9 cellular contexts compared by ENCODE assay signal in genomic region chr17:19369846-19370492, GRCh38. TPM values are rescaled to one million over a fixed set of nuclear protein-coding genes. Genes with fewer than 3 reads are reported as not detected.
A peak's percentile ranks its signal among the peaks of the same experiment; 100 is the strongest.
DNase-seq lines count a peak whose midpoint lies in the region; ATAC-seq and TF ChIP-seq lines count a peak whose summit lies in the region.
"Had no signal": no experiment of that assay in that cellular context is flagged by ENCODE, and none has a peak within 500 bp of the region (broad histone marks: within the 10 kb centered on the region; RNA-seq: fewer than 3 reads in every experiment).

No MANE protein-coding gene starts in this region.

- H3K36me3 ChIP-seq in heart left ventricle = no peaks in the 10 kb centered on the region
- no peaks in the 10 kb centered on the region for H3K36me3 ChIP-seq in upper lobe of right lung

- peaks cover 0 to 50% (median 16%) of the 10 kb centered on the region in 12 donors for H3K4me1 ChIP-seq in heart left ventricle
- H3K4me1 ChIP-seq in upper lobe of right lung = peaks cover 17% of the 10 kb centered on the region

- H3K9me3 ChIP-seq in heart left ventricle (no peaks in the 10 kb centered on the region), upper lobe of right lung (no peaks in the 10 kb centered on the region)

- no peak for TF ChIP-seq POLR2A in heart left ventricle (IDR thresholded peaks at IDR 0.05)

- ATAC-seq in heart left ventricle = peak; percentile 46 to 82 (median 67)
- ATAC-seq in upper lobe of right lung = peak; percentile 59
- no peak for ATAC-seq in HG02884 (IDR thresholded peaks at IDR 0.05; ENCODE audit: unreplicated experiment)

- no peak for DNase-seq in activated naive CD8-positive, alpha-beta T cell treated with anti-CD3 and anti-CD28 coated beads for 36 hours
- peak in 2 of 5 donors; percentile 55 to 66 for DNase-seq in heart left ventricle
- no peak for DNase-seq in upper lobe of right lung
- DNase-seq in NCI-H2107 treated with DMSO at 0.1 percent for 48 hours (lab: John Stamatoyannopoulos, UW; ENCODE audit: unreplicated experiment) = no peak
- DNase-seq: NCI-H2107, nucleus accumbens had no signal

- H3K27me3 Mint-ChIP-seq in activated naive CD8-positive, alpha-beta T cell = no peaks in the 10 kb centered on the region
- H3K27me3 Mint-ChIP-seq in activated naive CD8-positive, alpha-beta T cell treated with anti-CD3 and anti-CD28 coated beads for 36 hours = no peaks in the 10 kb centered on the region

- peaks cover 25% of the 10 kb centered on the region for H3K4me1 Mint-ChIP-seq in activated naive CD8-positive, alpha-beta T cell (ENCODE audit: low read depth)
- peaks cover 18% of the 10 kb centered on the region for H3K4me1 Mint-ChIP-seq in activated naive CD8-positive, alpha-beta T cell treated with anti-CD3 and anti-CD28 coated beads for 36 hours

- intact Hi-C loops in heart left ventricle (cut with DNase I) (loop anchor here in 6 of 10 donors (5.0 to 10.0 kb wide), 4 partner anchors 42 to 395 kb away; partner anchors contain the start of genes ALDH3A2 (in 3 of the 6) and RNF112 (in 1 of the 6)), upper lobe of right lung (cut with DNase I) (loop anchor here (5.0 kb wide), 1 partner anchor 77 kb away; no protein-coding TSS in a partner anchor)

- H3K27me3 ChIP-seq in heart left ventricle (peaks cover 0 to 2% (median 0%) of the 10 kb centered on the region in 9 donors), upper lobe of right lung (no peaks in the 10 kb centered on the region)

- peak overlapping the region; percentile 61 for H3K4me3 Mint-ChIP-seq in activated naive CD8-positive, alpha-beta T cell
- no peak overlapping the region for H3K4me3 Mint-ChIP-seq in activated naive CD8-positive, alpha-beta T cell treated with anti-CD3 and anti-CD28 coated beads for 36 hours

- no peaks in the 10 kb centered on the region for H3K36me3 Mint-ChIP-seq in activated naive CD8-positive, alpha-beta T cell
- H3K36me3 Mint-ChIP-seq in activated naive CD8-positive, alpha-beta T cell treated with anti-CD3 and anti-CD28 coated beads for 36 hours = no peaks in the 10 kb centered on the region

- H3K9me3 Mint-ChIP-seq in activated naive CD8-positive, alpha-beta T cell (ENCODE audit: low read depth) = no peaks in the 10 kb centered on the region
- no peaks in the 10 kb centered on the region for H3K9me3 Mint-ChIP-seq in activated naive CD8-positive, alpha-beta T cell treated with anti-CD3 and anti-CD28 coated beads for 36 hours

- H3K27ac Mint-ChIP-seq in activated naive CD8-positive, alpha-beta T cell = peak overlapping the region; percentile 67
- no peak overlapping the region for H3K27ac Mint-ChIP-seq in activated naive CD8-positive, alpha-beta T cell treated with anti-CD3 and anti-CD28 coated beads for 36 hours

- H3K4me3 ChIP-seq in heart left ventricle (no peak overlapping the region), upper lobe of right lung (no peak overlapping the region)

- TF ChIP-seq CTCF in heart left ventricle (IDR thresholded peaks at IDR 0.05) (no peak), upper lobe of right lung (IDR thresholded peaks at IDR 0.05) (no peak)

- H3K27ac ChIP-seq in heart left ventricle (peak overlapping the region; percentile 9 to 73 (median 62)), upper lobe of right lung (peak overlapping the region; percentile 12)

- WGBS in heart left ventricle, 4 donors = 54 to 62% (median 60%) methylated on average over 12 of the region's 12 CpGs

RNA-seq across cellular contexts. Expression of gene B9D1, which starts 7.4 kb away (rescaled TPM):
- 1 to 10 TPM; 4.7 to 7.3 TPM for total RNA-seq in activated naive CD8-positive, alpha-beta T cell treated with anti-CD3 and anti-CD28 coated beads for 36 hours
- total RNA-seq in heart left ventricle (10 to 100 TPM in 5 of 9 donors, 1 to 10 TPM in 4; 5.6 to 27.9 (median 10.8) TPM), upper lobe of right lung (9.9 TPM)
- 10 to 100 TPM in 1 of 2 donors, 1 to 10 TPM in 1; 9.1 to 10.7 TPM for polyA plus RNA-seq in heart left ventricle

RNA-seq across cellular contexts. Expression of gene MAPK7, which starts 8.3 kb away (rescaled TPM):
- total RNA-seq in activated naive CD8-positive, alpha-beta T cell treated with anti-CD3 and anti-CD28 coated beads for 36 hours = 10 to 100 TPM; 14.0 to 16.0 TPM
- total RNA-seq in heart left ventricle = 10 to 100 TPM in 6 of 9 donors, 1 to 10 TPM in 3; 8.2 to 25.4 (median 12.1) TPM
- 10 to 100 TPM in 1 of 2 donors, 1 to 10 TPM in 1; 5.7 to 20.0 TPM for polyA plus RNA-seq in heart left ventricle
- 25.7 TPM for total RNA-seq in upper lobe of right lung

RNA-seq across cellular contexts. Expression of gene MFAP4, which starts 17.0 kb away (rescaled TPM):
- under 1 TPM; 0.14 to 0.41 TPM for total RNA-seq in activated naive CD8-positive, alpha-beta T cell treated with anti-CD3 and anti-CD28 coated beads for 36 hours
- total RNA-seq in heart left ventricle (10 to 100 TPM; 15.7 to 84.3 (median 51.3) TPM), upper lobe of right lung (270 TPM)
- polyA plus RNA-seq in heart left ventricle = 10 to 100 TPM; 19.4 to 29.0 TPM
- total RNA-seq: glomerular endothelial cell had no signal

RNA-seq across cellular contexts. Expression of gene RNF112, which starts 41.1 kb away (rescaled TPM):
- total RNA-seq in activated naive CD8-positive, alpha-beta T cell treated with anti-CD3 and anti-CD28 coated beads for 36 hours = under 1 TPM in 1 of 2 experiments, not detected in 1; 0.10 TPM
- 1 to 10 TPM in 6 of 9 donors, under 1 TPM in 3; 0.45 to 1.5 (median 1.1) TPM for total RNA-seq in heart left ventricle
- polyA plus RNA-seq in heart left ventricle = 1 to 10 TPM; 2.6 to 3.0 TPM
- total RNA-seq in upper lobe of right lung = 1.6 TPM

Comparison
In these comparisons a context has a peak if more than half of its experiments do, and no peak if none do; other contexts are left out.
1. RNA of gene MFAP4, which starts 17.0 kb away (total RNA-seq): 270 TPM in upper lobe of right lung (single experiment) and 15.7 to 84.3 TPM in heart left ventricle; 0.14 to 0.41 TPM in activated naive CD8-positive, alpha-beta T cell treated with anti-CD3 and anti-CD28 coated beads for 36 hours; every median in the first group is over 10 times any median in the second.